ENCODE assay signal across 23 cellular contexts in the genomic region with DNA sequence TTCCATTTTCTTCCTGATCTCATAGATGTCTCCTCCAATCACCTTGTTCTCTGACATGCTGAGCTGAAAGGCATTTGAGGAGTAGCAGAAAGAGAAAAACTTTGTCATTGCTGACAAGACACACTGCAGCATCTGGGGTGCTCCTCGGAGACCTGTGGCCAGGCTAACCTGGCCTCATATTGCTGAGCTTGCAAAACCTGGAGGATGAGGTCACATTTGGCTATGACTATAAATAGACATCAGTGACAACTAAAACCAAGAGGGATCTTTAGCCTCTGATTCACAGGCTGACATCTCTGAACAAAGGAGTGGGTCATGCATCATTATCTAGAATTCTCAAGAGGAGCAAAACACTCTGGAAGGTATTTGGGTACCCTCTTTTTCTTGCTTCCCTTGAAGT.
"Had no signal": no experiment of that assay in that cellular context is flagged by ENCODE, and none has a peak within 500 bp of the region (broad histone marks: within the 10 kb centered on the region; RNA-seq: fewer than 3 reads in every experiment).

No MANE protein-coding gene starts in this region.

- H3K4me2 ChIP-seq: SK-N-SH had no signal

- ATAC-seq: activated T-helper 17 cell treated with anti-CD3 and anti-CD28 coated beads, Interleukin-2, amount 50 U/mL, for 72 hours; Panc1 had no signal

- H3K36me3 ChIP-seq: SJCRH30 had no signal

- H3K27me3 ChIP-seq: SJCRH30 had no signal

- H3K9me3 ChIP-seq: SJCRH30, SK-N-SH had no signal

- H3K4me3 ChIP-seq: SJCRH30 had no signal

- FAIRE-seq: astrocyte had no signal

- H3K27ac ChIP-seq: RWPE1, SJCRH30, VCaP had no signal

- DNase-seq: activated CD4-positive, alpha-beta memory T cell treated with anti-CD3 and anti-CD28 coated beads, Interleukin-2, amount 10 ng/mL, durations not matched to agents 7 days and 5 days; activated CD4-positive, alpha-beta T cell treated with anti-CD3 and anti-CD28 coated beads, Interleukin-2, amount 50 U/mL, for 1 hour; activated CD4-positive, CD25-positive, alpha-beta regulatory T cell; activated gamma-delta T cell; activated naive CD4-positive, alpha-beta T cell treated with anti-CD3 and anti-CD28 coated beads for 36 hours; activated T-cell treated with anti-CD3 and anti-CD28 coated beads for 4 hours; activated T-cell treated with anti-CD3 and anti-CD28 coated beads, Interleukin-2, amount 50 U/mL, for 48 hours; amygdala; Karpas-422; NCI-H1105 treated with DMSO at 0.1 percent for 48 hours; NCI-H146; NCI-H2029; NCI-H446; NCI-H524; Right ventricle myocardium superior; SJCRH30; SK-N-SH; T-helper 1 cell had no signal
